Comparison of ENCODE assay signal across 32 cellular contexts in the genomic region with DNA sequence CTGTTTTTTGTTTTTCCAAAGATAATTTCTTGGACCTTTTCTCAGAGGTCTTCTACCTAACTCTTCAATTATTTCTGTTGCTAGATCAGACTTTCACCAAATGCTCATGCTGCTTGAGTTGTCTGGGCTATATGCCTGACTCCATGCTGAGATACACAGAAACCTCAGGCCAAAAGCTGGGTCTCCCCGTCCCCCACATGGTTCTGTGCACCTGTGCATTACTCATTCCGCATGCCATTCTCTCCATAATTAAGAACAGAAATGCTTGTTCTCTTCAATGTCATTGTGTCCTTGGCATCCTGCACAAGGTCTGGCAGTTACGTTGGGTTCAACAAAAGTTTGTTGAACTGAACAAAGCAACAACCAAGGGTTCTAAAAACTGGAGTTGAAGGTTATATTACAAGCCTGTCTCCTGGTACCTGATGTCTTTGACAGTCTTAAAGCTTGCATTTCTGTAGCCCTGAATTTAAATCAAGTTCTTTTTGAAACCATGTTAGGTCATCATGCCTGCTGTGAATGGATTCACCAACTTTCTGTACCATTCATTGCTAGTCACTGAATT.
DNase-seq lines count a peak whose midpoint lies in the region; ATAC-seq, FAIRE-seq and TF ChIP-seq lines count a peak whose summit lies in the region.
"Had no signal": no experiment of that assay in that cellular context is flagged by ENCODE, and none has a peak within 500 bp of the region (broad histone marks: within the 10 kb centered on the region; RNA-seq: fewer than 3 reads in every experiment).

No MANE protein-coding gene starts in this region.

- H3K27ac Mint-ChIP-seq in GM23338 (0 out of 2 replicates have a peak overlapping the region, but pooled peaks have one; percentile 15), endodermal cell (no peak overlapping the region)
- no peak overlapping the region for H3K27ac Mint-ChIP-seq in activated T-helper 17 cell treated with anti-CD3 and anti-CD28 coated beads, Interleukin-2, amount 50 U/mL, for 72 hours
- H3K27ac Mint-ChIP-seq: activated CD4-positive, alpha-beta T cell treated with anti-CD3 and anti-CD28 coated beads for 36 hours; activated CD8-positive, alpha-beta T cell treated with anti-CD3 and anti-CD28 coated beads for 36 hours; activated naive CD4-positive, alpha-beta T cell treated with anti-CD3 and anti-CD28 coated beads for 36 hours; activated T-helper 1 cell treated with anti-CD3 and anti-CD28 coated beads, Interleukin-12 subunit alpha, Interleukin-12 subunit beta, Interleukin-2, Interleukin-4 antibody, amounts not matched to agents 30 ng/mL and 10 ng/mL and 1 ng/mL, durations not matched to agents 14 hours and 24 hours and 36 hours; stimulated activated effector memory CD8-positive, alpha-beta T cell treated with anti-CD3 and anti-CD28 coated beads, Interleukin-12 subunit alpha, Interleukin-12 subunit beta, amount 100 ng/mL, for 72 hours had no signal

- peak overlapping the region; percentile 29; the same call in 1 of the 2 replicates for H3K27ac ChIP-seq in GM23338 (ENCODE audit: low read depth)
- H3K27ac ChIP-seq in endodermal cell (ENCODE audit: low read depth, low read length), result peak overlapping the region; percentile 13
- peak overlapping the region; percentile 65 for H3K27ac ChIP-seq in osteoblast (ENCODE audit: low read depth, low read length)
- H3K27ac ChIP-seq: BLaER1 treated with 17β-estradiol and CSF1 and Interleukin-3, amounts not matched to agents 10 nM and 100 nM; transverse colon had no signal

- H3K27me3 Mint-ChIP-seq in GM23338 (ENCODE audit: insufficient read depth, low read depth, poor library complexity), result peaks cover 7% of the 10 kb centered on the region
- H3K27me3 Mint-ChIP-seq in endodermal cell (ENCODE audit: insufficient read depth), result no peaks in the 10 kb centered on the region
- no peaks in the 10 kb centered on the region for H3K27me3 Mint-ChIP-seq in activated T-helper 17 cell treated with anti-CD3 and anti-CD28 coated beads, Interleukin-2, amount 50 U/mL, for 72 hours
- H3K27me3 Mint-ChIP-seq: activated CD4-positive, alpha-beta T cell treated with anti-CD3 and anti-CD28 coated beads for 36 hours; activated CD8-positive, alpha-beta T cell treated with anti-CD3 and anti-CD28 coated beads for 36 hours had no signal

- TF ChIP-seq CTCF in GM23338 (conservative IDR thresholded peaks at IDR 0.05; ENCODE audit: low read depth in 2 of 2) (no peak), endodermal cell (conservative IDR thresholded peaks at IDR 0.05) (no peak), osteoblast (IDR thresholded peaks at IDR 0.05; ENCODE audit: extremely low read depth, low read depth, low read length) (no peak)

- H3K4me2 ChIP-seq in GM23338, result 0 out of 2 replicates have a peak overlapping the region, but pooled peaks have one; percentile 25
- H3K4me2 ChIP-seq in osteoblast (ENCODE audit: insufficient read depth, low read length), result peak overlapping the region; percentile 2
- H3K4me2 ChIP-seq: BLaER1 treated with 17β-estradiol and CSF1 and Interleukin-3, amounts not matched to agents 10 nM and 100 nM had no signal

- H3K9me3 Mint-ChIP-seq in GM23338 (no peaks in the 10 kb centered on the region), endodermal cell (no peaks in the 10 kb centered on the region)
- no peaks in the 10 kb centered on the region for H3K9me3 Mint-ChIP-seq in activated T-helper 17 cell treated with anti-CD3 and anti-CD28 coated beads, Interleukin-2, amount 50 U/mL, for 72 hours
- H3K9me3 Mint-ChIP-seq: activated CD8-positive, alpha-beta T cell treated with anti-CD3 and anti-CD28 coated beads for 36 hours; activated naive CD4-positive, alpha-beta T cell treated with anti-CD3 and anti-CD28 coated beads for 36 hours; activated T-helper 1 cell treated with anti-CD3 and anti-CD28 coated beads, Interleukin-12 subunit alpha, Interleukin-12 subunit beta, Interleukin-2, Interleukin-4 antibody, amounts not matched to agents 30 ng/mL and 10 ng/mL and 1 ng/mL, durations not matched to agents 14 hours and 24 hours and 36 hours; stimulated activated effector memory CD8-positive, alpha-beta T cell treated with anti-CD3 and anti-CD28 coated beads, Interleukin-12 subunit alpha, Interleukin-12 subunit beta, amount 100 ng/mL, for 72 hours had no signal

- DNase-seq in GM23338 (ENCODE audit: low spot score) (no peak), RPMI7951 (ENCODE audit: low read depth) (peak; percentile 35), endodermal cell (no peak), osteoblast (ENCODE audit: insufficient read length, low spot score, missing footprints) (no peak), MG63 (no peak), HTR-8/SVneo (ENCODE audit: insufficient read length, low spot score) (no peak)
- no peak for DNase-seq in effector CD8-positive, alpha-beta T cell (lab: John Stamatoyannopoulos, UW)
- DNase-seq: activated CD4-positive, alpha-beta T cell treated with anti-CD3 and anti-CD28 coated beads for 36 hours; activated CD8-positive, alpha-beta memory T cell treated with anti-CD3 and anti-CD28 coated beads, Interleukin-2, amount 50 U/mL, for 48 hours; activated CD8-positive, alpha-beta T cell treated with anti-CD3 and anti-CD28 coated beads for 36 hours; activated naive CD4-positive, alpha-beta T cell treated with anti-CD3 and anti-CD28 coated beads for 36 hours; brain microvascular endothelial cell; COR-L47; DMS53; glutamatergic neuron; KG1; mesenchymal stem cell; MM.1S; NCI-H2029; NCI-H524 treated with DMSO at 0.1 percent for 48 hours; NK-92 treated with Interleukin-12 subunit alpha and Interleukin-12 subunit beta, amount 100 ng/mL, for 24 hours; nucleus accumbens; SHP77 treated with DMSO at 0.1 percent for 48 hours; transverse colon had no signal

- H3K36me3 Mint-ChIP-seq in GM23338 (ENCODE audit: low read depth) (no peaks in the 10 kb centered on the region), endodermal cell (ENCODE audit: low read depth) (no peaks in the 10 kb centered on the region)
- peaks cover 7% of the 10 kb centered on the region for H3K36me3 Mint-ChIP-seq in activated T-helper 17 cell treated with anti-CD3 and anti-CD28 coated beads, Interleukin-2, amount 50 U/mL, for 72 hours (ENCODE audit: low read depth)
- H3K36me3 Mint-ChIP-seq: stimulated activated effector memory CD8-positive, alpha-beta T cell treated with anti-CD3 and anti-CD28 coated beads, Interleukin-12 subunit alpha, Interleukin-12 subunit beta, amount 100 ng/mL, for 72 hours had no signal

- H4K20me1 ChIP-seq in GM23338 (replicated peaks; ENCODE audit: insufficient read depth), result peaks cover 5% of the 10 kb centered on the region; the same call in 1 of the 2 replicates
- peaks cover 28% of the 10 kb centered on the region for H4K20me1 ChIP-seq in osteoblast (ENCODE audit: insufficient read depth, low read length)

- H3K79me2 ChIP-seq in GM23338 (replicated peaks; ENCODE audit: insufficient read depth) (peaks cover 80% of the 10 kb centered on the region), osteoblast (ENCODE audit: insufficient read depth, low read length) (peaks cover 96% of the 10 kb centered on the region)

- peaks cover 66% of the 10 kb centered on the region for H3K4me1 Mint-ChIP-seq in GM23338
- peaks cover 78% of the 10 kb centered on the region for H3K4me1 Mint-ChIP-seq in endodermal cell
- H3K4me1 Mint-ChIP-seq in activated T-helper 17 cell treated with anti-CD3 and anti-CD28 coated beads, Interleukin-2, amount 50 U/mL, for 72 hours, result peaks cover 14% of the 10 kb centered on the region

- H2AFZ ChIP-seq in GM23338, result no peak overlapping the region
- H2AFZ ChIP-seq in osteoblast (ENCODE audit: low read length), result no peak overlapping the region

- H3K36me3 ChIP-seq in GM23338 (ENCODE audit: insufficient read depth) (no peaks in the 10 kb centered on the region), endodermal cell (ENCODE audit: control insufficient read depth, insufficient read depth, low read length) (peaks cover 11% of the 10 kb centered on the region), osteoblast (ENCODE audit: insufficient read depth, low read length) (peaks cover 9% of the 10 kb centered on the region), MG63 (peaks cover 15% of the 10 kb centered on the region)
- H3K36me3 ChIP-seq: brain microvascular endothelial cell, transverse colon had no signal

- H3K27me3 ChIP-seq in GM23338 (ENCODE audit: insufficient read depth) (no peaks in the 10 kb centered on the region), endodermal cell (ENCODE audit: control insufficient read depth, insufficient read depth, low read length, poor library complexity, severe bottlenecking) (no peaks in the 10 kb centered on the region), osteoblast (ENCODE audit: insufficient read depth, low read length) (no peaks in the 10 kb centered on the region), MG63 (no peaks in the 10 kb centered on the region)
- H3K27me3 ChIP-seq: BLaER1 treated with 17β-estradiol and CSF1 and Interleukin-3, amounts not matched to agents 10 nM and 100 nM; brain microvascular endothelial cell; transverse colon had no signal

- H3K4me3 Mint-ChIP-seq in GM23338, result 0 out of 3 replicates have a peak overlapping the region, but pooled peaks have one; percentile 3
- H3K4me3 Mint-ChIP-seq in endodermal cell, result no peak overlapping the region
- H3K4me3 Mint-ChIP-seq in activated T-helper 17 cell treated with anti-CD3 and anti-CD28 coated beads, Interleukin-2, amount 50 U/mL, for 72 hours, result no peak overlapping the region
- H3K4me3 Mint-ChIP-seq: activated CD4-positive, alpha-beta T cell treated with anti-CD3 and anti-CD28 coated beads for 36 hours; activated CD8-positive, alpha-beta T cell treated with anti-CD3 and anti-CD28 coated beads for 36 hours; activated naive CD4-positive, alpha-beta T cell treated with anti-CD3 and anti-CD28 coated beads for 36 hours; activated T-helper 1 cell treated with anti-CD3 and anti-CD28 coated beads, Interleukin-12 subunit alpha, Interleukin-12 subunit beta, Interleukin-2, Interleukin-4 antibody, amounts not matched to agents 30 ng/mL and 10 ng/mL and 1 ng/mL, durations not matched to agents 14 hours and 24 hours and 36 hours; stimulated activated effector memory CD8-positive, alpha-beta T cell treated with anti-CD3 and anti-CD28 coated beads, Interleukin-12 subunit alpha, Interleukin-12 subunit beta, amount 100 ng/mL, for 72 hours had no signal

- ATAC-seq in GM23338, result no peak
- ATAC-seq in activated T-helper 17 cell treated with anti-CD3 and anti-CD28 coated beads, Interleukin-2, amount 50 U/mL, for 72 hours (replicated peaks), result no peak
- ATAC-seq: activated CD4-positive, alpha-beta T cell treated with anti-CD3 and anti-CD28 coated beads for 36 hours; activated CD8-positive, alpha-beta T cell treated with anti-CD3 and anti-CD28 coated beads for 36 hours; esophagus mucosa; left lobe of liver; stimulated activated effector memory CD8-positive, alpha-beta T cell treated with anti-CD3 and anti-CD28 coated beads, Interleukin-12 subunit alpha, Interleukin-12 subunit beta, amount 100 ng/mL, for 72 hours had no signal

- H3K4me1 ChIP-seq in GM23338 (ENCODE audit: insufficient read depth), result peaks cover 71% of the 10 kb centered on the region
- H3K4me1 ChIP-seq in endodermal cell (ENCODE audit: control insufficient read depth, insufficient read depth, low read length), result peaks cover 20% of the 10 kb centered on the region
- H3K4me1 ChIP-seq in osteoblast (ENCODE audit: insufficient read depth, low read length), result peaks cover 66% of the 10 kb centered on the region

- no peaks in the 10 kb centered on the region for H3F3A ChIP-seq in GM23338 (replicated peaks; ENCODE audit: low read depth)

- FAIRE-seq in HTR-8/SVneo (lab: Jason Lieb, UNC), result no peak
- FAIRE-seq: G401.6, islet of Langerhans had no signal

- H3K9ac ChIP-seq in endodermal cell (ENCODE audit: extremely low read depth, low read length, poor library complexity, severe bottlenecking), result no peak overlapping the region
- H3K9ac ChIP-seq: BLaER1 treated with 17β-estradiol and CSF1 and Interleukin-3, amounts not matched to agents 10 nM and 100 nM had no signal

- no peak overlapping the region for H3K4me3 ChIP-seq in GM23338
- H3K4me3 ChIP-seq in endodermal cell (ENCODE audit: low read length), result no peak overlapping the region
- H3K4me3 ChIP-seq in osteoblast (ENCODE audit: insufficient read depth, low read length), result no peak overlapping the region
- H3K4me3 ChIP-seq in MG63, result no peak overlapping the region
- H3K4me3 ChIP-seq: BLaER1 treated with 17β-estradiol and CSF1 and Interleukin-3, amounts not matched to agents 10 nM and 100 nM; transverse colon had no signal

- H3K9me2 ChIP-seq in GM23338 (ENCODE audit: insufficient read depth), result no peaks in the 10 kb centered on the region

- WGBS in endodermal cell (ENCODE audit: insufficient coverage in 1 of 2, insufficient read length in 1 of 2), 2 experiments, result 93 to 94% methylated on average over 3 of the region's 3 CpGs

- H3K9me3 ChIP-seq in endodermal cell (ENCODE audit: control insufficient read depth, low read length) (no peaks in the 10 kb centered on the region), osteoblast (ENCODE audit: low read depth, low read length) (no peaks in the 10 kb centered on the region), MG63 (no peaks in the 10 kb centered on the region)
- H3K9me3 ChIP-seq: BLaER1 treated with 17β-estradiol and CSF1 and Interleukin-3, amounts not matched to agents 10 nM and 100 nM; transverse colon had no signal

Comparison
In these comparisons a context has a peak if more than half of its experiments do, and no peak if none do; other contexts are left out.
1. H3K27ac ChIP-seq: peak in every context shown above with its lines; median percentile 65 in osteoblast; 29 in GM23338; 13 in endodermal cell.